14 cellular contexts compared by ENCODE assay signal in the genomic region with DNA sequence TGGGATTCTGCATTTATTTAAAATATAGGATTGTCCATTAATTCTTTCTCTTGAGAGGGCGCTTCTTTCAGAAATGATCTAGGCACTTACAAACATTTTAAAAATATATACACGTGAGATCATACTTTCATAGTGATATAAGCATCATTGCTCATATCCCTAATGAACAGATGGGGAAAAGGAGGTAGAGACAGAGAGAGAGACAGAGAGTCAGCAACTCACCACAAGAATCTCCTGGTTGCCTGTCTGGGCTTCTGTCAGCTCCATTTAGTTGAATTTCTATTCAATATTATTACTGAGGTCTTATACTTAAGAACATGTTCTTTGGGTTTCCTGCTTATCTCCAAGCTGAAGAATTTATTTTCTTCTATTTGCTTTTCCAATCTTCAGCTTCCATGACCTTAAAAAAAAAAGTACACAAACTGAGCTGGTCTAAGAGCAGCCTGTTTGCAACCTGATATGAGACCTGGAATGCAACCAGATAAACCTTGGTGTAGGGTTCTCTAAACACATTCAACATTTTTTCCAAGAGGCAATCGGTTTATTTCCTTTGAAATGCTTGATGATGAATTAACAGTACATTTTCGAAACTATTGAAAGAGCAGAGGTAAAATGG. TPM values are rescaled to one million over a fixed set of nuclear protein-coding genes. Genes with fewer than 3 reads are reported as not detected.
A peak's percentile ranks its signal among the peaks of the same experiment; 100 is the strongest.
DNase-seq lines count a peak whose midpoint lies in the region; ATAC-seq and TF ChIP-seq lines count a peak whose summit lies in the region.
"Had no signal": no experiment of that assay in that cellular context is flagged by ENCODE, and none has a peak within 500 bp of the region (broad histone marks: within the 10 kb centered on the region; RNA-seq: fewer than 3 reads in every experiment).

No MANE protein-coding gene starts in this region.

- 73% methylated on average over 4 of the region's 4 CpGs for WGBS in right cardiac atrium

- POLR2A ChIA-PET in naive thymus-derived CD8-positive, alpha-beta T cell (lab: Charles Lee): no interaction called here

- DNase-seq in right cardiac atrium: no peak
- no peak for DNase-seq in right atrium auricular region (ENCODE audit: low spot score)
- no peak for DNase-seq in left lung
- no peak for DNase-seq in caudate nucleus (lab: John Stamatoyannopoulos, UW)
- no peak for DNase-seq in naive thymus-derived CD8-positive, alpha-beta T cell
- DNase-seq in SIG-M5 treated with dmso at 0.1 percent for 504 hours (lab: John Stamatoyannopoulos, UW; ENCODE audit: unreplicated experiment): no peak
- DNase-seq: activated CD4-positive, alpha-beta T cell treated with anti-CD3 and anti-CD28 coated beads for 4 hours; central memory CD4-positive, alpha-beta T cell; immature natural killer cell; naive thymus-derived CD4-positive, alpha-beta T cell; NCI-H1048; stimulated activated CD8-positive, alpha-beta memory T cell treated with anti-CD3 and anti-CD28 coated beads, Interleukin-4, amount 100 ng/mL, for 48 hours had no signal

- TF ChIP-seq CTCF in right atrium auricular region (IDR thresholded peaks at IDR 0.05) (no peak), VCaP (conservative IDR thresholded peaks at IDR 0.05) (no peak), left lung (IDR thresholded peaks at IDR 0.05) (no peak)

- ATAC-seq in right cardiac atrium (peak; percentile 52 to 69), left lung (peak; percentile 87), GM18498 (IDR thresholded peaks at IDR 0.05; ENCODE audit: unreplicated experiment) (no peak)
- ATAC-seq in naive thymus-derived CD8-positive, alpha-beta T cell: no peak
- ATAC-seq: naive thymus-derived CD4-positive, alpha-beta T cell had no signal

- peaks cover 18 to 29% (median 20%) of the 10 kb centered on the region in 5 donors for H3K27me3 Mint-ChIP-seq in naive thymus-derived CD8-positive, alpha-beta T cell

- H3K27ac Mint-ChIP-seq in naive thymus-derived CD8-positive, alpha-beta T cell: no peak overlapping the region
- H3K27ac Mint-ChIP-seq: immature natural killer cell; naive thymus-derived CD4-positive, alpha-beta T cell had no signal

- H3K4me3 ChIP-seq in right cardiac atrium (ENCODE audit: low read length) (no peak overlapping the region), right atrium auricular region (no peak overlapping the region), left lung (no peak overlapping the region)

- H3K27ac ChIP-seq in right cardiac atrium (ENCODE audit: low read length) (no peak overlapping the region), right atrium auricular region (no peak overlapping the region), VCaP (peak overlapping the region; percentile 73), left lung (peak overlapping the region in 1 of 2 donors; percentile 22), caudate nucleus (ENCODE audit: low read depth, low read length) (no peak overlapping the region)

- H3K4me1 ChIP-seq in right cardiac atrium (ENCODE audit: control insufficient read depth, insufficient read depth, low read length) (no peaks in the 10 kb centered on the region), right atrium auricular region (no peaks in the 10 kb centered on the region), left lung (peaks cover 0 to 11% of the 10 kb centered on the region in 2 donors)

- no peaks in the 10 kb centered on the region for H3K4me1 Mint-ChIP-seq in naive thymus-derived CD8-positive, alpha-beta T cell
- H3K4me1 Mint-ChIP-seq: immature natural killer cell had no signal

- H3K4me3 Mint-ChIP-seq in naive thymus-derived CD8-positive, alpha-beta T cell: no peak overlapping the region
- H3K4me3 Mint-ChIP-seq: immature natural killer cell; naive thymus-derived CD4-positive, alpha-beta T cell had no signal

- H3K36me3 Mint-ChIP-seq in naive thymus-derived CD8-positive, alpha-beta T cell: no peaks in the 10 kb centered on the region
- H3K36me3 Mint-ChIP-seq: immature natural killer cell; naive thymus-derived CD4-positive, alpha-beta T cell had no signal

- no peaks in the 10 kb centered on the region for H3K27me3 ChIP-seq in right cardiac atrium (ENCODE audit: control insufficient read depth, insufficient read depth)
- H3K27me3 ChIP-seq in right atrium auricular region: no peaks in the 10 kb centered on the region
- no peaks in the 10 kb centered on the region for H3K27me3 ChIP-seq in left lung

- intact Hi-C loops in right cardiac atrium (cut with DNase I) (no loop called here), left lung (cut with DNase I) (no loop called here)

- H3K36me3 ChIP-seq in right atrium auricular region (no peaks in the 10 kb centered on the region), left lung (no peaks in the 10 kb centered on the region)

- H3K9me3 ChIP-seq in right cardiac atrium (ENCODE audit: control insufficient read depth, low read length) (peaks cover 1% of the 10 kb centered on the region), right atrium auricular region (no peaks in the 10 kb centered on the region), left lung (no peaks in the 10 kb centered on the region)

- H3K9me3 Mint-ChIP-seq in naive thymus-derived CD8-positive, alpha-beta T cell: peaks cover 0 to 4% (median 0%) of the 10 kb centered on the region in 9 donors
- H3K9me3 Mint-ChIP-seq: immature natural killer cell; naive thymus-derived CD4-positive, alpha-beta T cell had no signal

RNA-seq across cellular contexts. Expression of gene LIFR, which starts 51.6 kb away (rescaled TPM):
- total RNA-seq in right cardiac atrium (10 to 100 TPM; 45.3 to 66.9 (median 63.4) TPM), right atrium auricular region (10 to 100 TPM; 38.9 to 58.0 TPM), left lung (10 to 100 TPM; 52.6 to 76.2 TPM)
- 16.8 TPM for polyA plus RNA-seq in right cardiac atrium
- total RNA-seq in naive thymus-derived CD8-positive, alpha-beta T cell: not detected
- polyA plus RNA-seq in naive thymus-derived CD8-positive, alpha-beta T cell: not detected
- polyA plus RNA-seq: immature natural killer cell; naive thymus-derived CD4-positive, alpha-beta T cell had no signal

Comparison
In these comparisons a context has a peak if more than half of its experiments do, and no peak if none do; other contexts are left out.
1. ATAC-seq: peak in right cardiac atrium (2 of 2) and left lung (single experiment); none in naive thymus-derived CD8-positive, alpha-beta T cell (0 of 2) and GM18498 (single experiment).
2. RNA of gene LIFR, which starts 51.6 kb away (total RNA-seq): 52.6 to 76.2 TPM in left lung, 45.3 to 66.9 TPM in right cardiac atrium and 38.9 to 58.0 TPM in right atrium auricular region; not detected in naive thymus-derived CD8-positive, alpha-beta T cell; every median in the first group is over 10 times any median in the second.